In the genomic region with DNA sequence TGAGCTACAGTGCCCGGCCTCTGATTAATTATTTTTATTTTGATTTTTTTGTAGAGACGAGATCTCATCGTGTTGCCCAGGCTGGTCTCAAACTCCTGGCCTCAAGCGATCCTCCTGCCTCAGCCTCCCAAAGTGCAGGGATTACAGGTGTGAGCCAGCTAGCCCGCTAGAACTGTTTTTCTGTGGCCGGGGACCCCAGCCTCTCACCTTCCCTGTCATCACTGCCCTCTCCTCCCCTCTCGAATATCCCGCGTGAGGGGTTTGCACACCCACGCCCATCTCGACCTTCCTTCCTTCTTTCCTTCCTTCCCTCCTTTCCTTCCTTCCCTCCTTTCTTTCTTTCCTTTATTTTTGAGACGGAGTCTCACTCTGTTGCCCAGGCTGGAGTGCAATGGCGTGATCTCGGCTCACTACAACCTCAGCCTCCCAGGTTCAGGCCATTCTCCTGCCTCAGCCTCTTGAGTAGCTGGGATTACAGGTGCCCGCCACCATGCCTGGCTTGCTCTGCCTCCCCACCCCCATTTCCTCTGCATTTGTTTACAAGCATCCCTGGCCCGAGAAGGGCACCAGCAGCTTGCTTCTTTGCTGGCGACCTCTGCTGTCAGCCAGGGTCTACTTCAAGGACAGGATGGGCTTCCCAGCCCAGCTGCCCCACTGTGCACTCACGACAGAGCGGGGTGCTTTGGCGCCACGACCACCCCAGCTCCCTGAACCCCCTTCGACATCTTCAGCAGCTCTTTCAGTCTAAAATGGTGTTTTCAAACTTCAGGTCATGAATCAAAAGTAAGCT, we compare ENCODE assay signal across 8 cellular contexts. TPM values are rescaled to one million over a fixed set of nuclear protein-coding genes. Genes with fewer than 3 reads are reported as not detected.
DNase-seq lines count a peak whose midpoint lies in the region; TF ChIP-seq lines count a peak whose summit lies in the region.

No MANE protein-coding gene starts in this region.

- TF ChIP-seq CTCF in BE2C (IDR thresholded peaks at IDR 0.05; ENCODE audit: low read depth, low read length) = peak; percentile 53
- TF ChIP-seq CTCF in GM12875 (IDR thresholded peaks at IDR 0.05; ENCODE audit: borderline replicate concordance, insufficient read depth, low read depth, low read length) = peak; percentile 41; the same call in 1 of the 2 replicates
- TF ChIP-seq CTCF in fibroblast of villous mesenchyme (IDR thresholded peaks at IDR 0.05; ENCODE audit: insufficient read depth, low read depth, low read length) = peak; percentile 41
- TF ChIP-seq CTCF in dorsolateral prefrontal cortex (IDR thresholded peaks at IDR 0.05 in 54 of 56, conservative IDR thresholded peaks at IDR 0.05 in 2 of 56; ENCODE audit: low read depth in 1 of 56, partially characterized antibody in 56 of 56) = peak in 3 of 56 donors; percentile 11 to 18 (median 13)

- no peaks in the 10 kb centered on the region for H3K36me3 ChIP-seq in BE2C

- H3K9me3 ChIP-seq in BE2C = no peaks in the 10 kb centered on the region

- DNase-seq in BE2C = peak; percentile 69
- peak; percentile 31 for DNase-seq in OCI-M1 (lab: John Stamatoyannopoulos, UW)
- peak; percentile 37 for DNase-seq in fibroblast of villous mesenchyme (ENCODE audit: low read depth)
- no peak for DNase-seq in dorsolateral prefrontal cortex
- DNase-seq in SKM-1 (lab: John Stamatoyannopoulos, UW; ENCODE audit: unreplicated experiment) = no peak
- no peak for DNase-seq in mesenteric fat pad (ENCODE audit: low spot score)
- no peak for DNase-seq in mucosa of gallbladder (ENCODE audit: low spot score)

- no peaks in the 10 kb centered on the region for H3K27me3 ChIP-seq in BE2C
- H3K27me3 ChIP-seq in dorsolateral prefrontal cortex = no peaks in the 10 kb centered on the region

- H3K4me3 ChIP-seq in BE2C (ENCODE audit: low read depth, low read length) (no peak overlapping the region), GM12875 (ENCODE audit: low read depth, low read length) (no peak overlapping the region), fibroblast of villous mesenchyme (ENCODE audit: low read depth, low read length) (no peak overlapping the region), dorsolateral prefrontal cortex (no peak overlapping the region)

- no peaks in the 10 kb centered on the region for H3K4me1 ChIP-seq in BE2C

- no peak overlapping the region for H3K27ac ChIP-seq in dorsolateral prefrontal cortex

- intact Hi-C loops in dorsolateral prefrontal cortex (cut with DNase I) = loop anchor here (5.0 to 10.0 kb wide), 6 partner anchors 51 to 282 kb away; a partner anchor contains a TSS

RNA-seq across cellular contexts. Expression of a gene that starts 4.3 kb away (rescaled TPM):
- polyA plus RNA-seq in BE2C (2012; ENCODE audit: insufficient read depth, insufficient read length, low read depth) = 19.8 TPM
- 16.1 and 30.7 TPM in 2 replicates for total RNA-seq in fibroblast of villous mesenchyme
- 10 to 100 TPM; 30.1 to 66.2 (median 43.2) TPM for total RNA-seq in dorsolateral prefrontal cortex
- total RNA-seq in mesenteric fat pad = 33.3 TPM
- 17.0 TPM for total RNA-seq in mucosa of gallbladder

Comparison
In these comparisons a context has a peak if more than half of its experiments do, and no peak if none do; other contexts are left out.
1. DNase-seq: peak in BE2C (single experiment), OCI-M1 (single experiment) and fibroblast of villous mesenchyme (single experiment); none in dorsolateral prefrontal cortex (0 of 10), SKM-1 (single experiment), mesenteric fat pad (single experiment) and mucosa of gallbladder (single experiment).